17 cellular contexts compared by ENCODE assay signal in the genomic region with DNA sequence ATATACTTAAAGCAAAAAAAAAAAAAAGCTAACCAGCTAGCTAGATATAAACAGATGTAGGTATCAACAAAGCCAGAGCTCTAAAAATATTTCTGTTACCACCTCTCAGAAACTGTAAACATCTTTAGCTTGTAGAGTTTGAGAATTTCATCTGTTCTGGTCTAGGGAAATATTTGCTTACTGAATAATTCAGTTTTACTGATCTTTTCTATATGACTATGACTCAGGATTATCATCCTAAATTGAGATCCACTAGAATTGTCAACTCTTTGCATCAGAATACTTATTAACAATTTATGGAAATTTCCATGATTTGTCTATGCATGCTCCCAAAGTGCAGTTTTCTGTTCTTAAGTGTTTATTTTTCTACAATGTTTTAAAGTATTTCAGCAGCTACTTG.
A peak's percentile ranks its signal among the peaks of the same experiment; 100 is the strongest.
DNase-seq lines count a peak whose midpoint lies in the region; ATAC-seq and TF ChIP-seq lines count a peak whose summit lies in the region.
"Had no signal": no experiment of that assay in that cellular context is flagged by ENCODE, and none has a peak within 500 bp of the region (broad histone marks: within the 10 kb centered on the region; RNA-seq: fewer than 3 reads in every experiment).

No MANE protein-coding gene starts in this region.

- peak overlapping the region; percentile 83; the same call in 1 of the 2 replicates for H3K27ac Mint-ChIP-seq in GM23338
- H3K27ac Mint-ChIP-seq in H9: no peak overlapping the region
- H3K27ac Mint-ChIP-seq: B cell; CD4-positive, alpha-beta T cell; CD8-positive, alpha-beta T cell had no signal

- H3F3A ChIP-seq in GM23338 (replicated peaks; ENCODE audit: low read depth): no peaks in the 10 kb centered on the region
- no peaks in the 10 kb centered on the region for H3F3A ChIP-seq in smooth muscle cell (ENCODE audit: low read depth)

- H2BK20ac ChIP-seq in H9 (ENCODE audit: low read depth, low read length, poor library complexity, severe bottlenecking): no peak overlapping the region

- H3K14ac ChIP-seq in H9 (ENCODE audit: insufficient read depth, low read length): no peak overlapping the region

- H4K8ac ChIP-seq in H9 (replicated peaks; ENCODE audit: insufficient read length, low read depth, low read length): no peak overlapping the region

- H3K56ac ChIP-seq in H9 (ENCODE audit: insufficient read length, low read depth, low read length): no peak overlapping the region

- H4K20me1 ChIP-seq in GM23338 (replicated peaks; ENCODE audit: insufficient read depth) (no peaks in the 10 kb centered on the region), smooth muscle cell (ENCODE audit: low read depth) (no peaks in the 10 kb centered on the region), H9 (ENCODE audit: control insufficient read depth, insufficient read depth, insufficient read length) (no peaks in the 10 kb centered on the region)
- H4K20me1 ChIP-seq: BLaER1 treated with 17β-estradiol and CSF1 and Interleukin-3, amounts not matched to agents 10 nM and 100 nM had no signal

- H4K5ac ChIP-seq in H9 (ENCODE audit: insufficient read length, low read depth, low read length): no peak overlapping the region

- H3K9me3 Mint-ChIP-seq in GM23338 (no peaks in the 10 kb centered on the region), H9 (no peaks in the 10 kb centered on the region)
- H3K9me3 Mint-ChIP-seq: CD4-positive, alpha-beta T cell; CD8-positive, alpha-beta T cell had no signal

- H2BK120ac ChIP-seq in H9 (ENCODE audit: low read depth, low read length, poor library complexity, severe bottlenecking): no peak overlapping the region

- H3K27ac ChIP-seq in GM23338 (ENCODE audit: low read depth): no peak overlapping the region
- no peak overlapping the region for H3K27ac ChIP-seq in smooth muscle cell (ENCODE audit: low read depth)
- no peak overlapping the region for H3K27ac ChIP-seq in H9 (ENCODE audit: insufficient read length, low read depth, low read length)
- H3K27ac ChIP-seq: 22Rv1; A549; BLaER1 treated with 17β-estradiol and CSF1 and Interleukin-3, amounts not matched to agents 10 nM and 100 nM; C4-2B had no signal

- H3K9ac ChIP-seq in adipocyte (ENCODE audit: low read length): no peak overlapping the region
- H3K9ac ChIP-seq in smooth muscle cell (ENCODE audit: low read depth): no peak overlapping the region
- H3K9ac ChIP-seq in H9 (ENCODE audit: extremely low read depth, insufficient read length, low read length): no peak overlapping the region
- H3K9ac ChIP-seq: BLaER1 treated with 17β-estradiol and CSF1 and Interleukin-3, amounts not matched to agents 10 nM and 100 nM had no signal

- H3K9me2 ChIP-seq in GM23338 (ENCODE audit: insufficient read depth): no peaks in the 10 kb centered on the region

- no peak overlapping the region for H3K4me3 Mint-ChIP-seq in GM23338
- H3K4me3 Mint-ChIP-seq in H9: no peak overlapping the region
- H3K4me3 Mint-ChIP-seq: B cell; CD4-positive, alpha-beta T cell; CD8-positive, alpha-beta T cell had no signal

- no peaks in the 10 kb centered on the region for H3K9me3 ChIP-seq in adipocyte (ENCODE audit: control insufficient read depth, low read length)
- H3K9me3 ChIP-seq in smooth muscle cell (replicated peaks; ENCODE audit: low read depth): no peaks in the 10 kb centered on the region
- no peaks in the 10 kb centered on the region for H3K9me3 ChIP-seq in H9 (ENCODE audit: control insufficient read depth, low read depth, low read length)
- H3K9me3 ChIP-seq: A549; BLaER1 treated with 17β-estradiol and CSF1 and Interleukin-3, amounts not matched to agents 10 nM and 100 nM; Caco-2 had no signal

- H2BK12ac ChIP-seq in H9 (ENCODE audit: insufficient read length, low read depth, low read length): no peak overlapping the region

- H3K23ac ChIP-seq in H9 (ENCODE audit: insufficient read length, low read depth, low read length): no peak overlapping the region

- H3K4me3 ChIP-seq in GM23338: no peak overlapping the region
- H3K4me3 ChIP-seq in adipocyte (ENCODE audit: low read length): no peak overlapping the region
- no peak overlapping the region for H3K4me3 ChIP-seq in smooth muscle cell
- H3K4me3 ChIP-seq: A549; BLaER1 treated with 17β-estradiol and CSF1 and Interleukin-3, amounts not matched to agents 10 nM and 100 nM had no signal

- H3K23me2 ChIP-seq in H9 (ENCODE audit: insufficient read length, low read depth, low read length, poor library complexity, severe bottlenecking): no peaks in the 10 kb centered on the region

- no peak overlapping the region for H2BK15ac ChIP-seq in H9 (ENCODE audit: low read depth, low read length)

- H3K27me3 Mint-ChIP-seq in GM23338 (ENCODE audit: insufficient read depth, low read depth, poor library complexity) (no peaks in the 10 kb centered on the region), H9 (ENCODE audit: low read depth) (no peaks in the 10 kb centered on the region)

- ATAC-seq in GM23338: no peak
- no peak for ATAC-seq in left cardiac atrium
- ATAC-seq: A549; CD8-positive, alpha-beta T cell had no signal

- H3K79me1 ChIP-seq in H9 (ENCODE audit: insufficient read depth, low read depth, low read length, poor library complexity, severe bottlenecking): no peaks in the 10 kb centered on the region

- H3K27me3 ChIP-seq in GM23338 (ENCODE audit: insufficient read depth) (no peaks in the 10 kb centered on the region), adipocyte (replicated peaks; ENCODE audit: control insufficient read depth, insufficient read depth, low read length) (no peaks in the 10 kb centered on the region), smooth muscle cell (ENCODE audit: low read depth) (no peaks in the 10 kb centered on the region), H9 (ENCODE audit: insufficient read depth, low read length) (no peaks in the 10 kb centered on the region)
- H3K27me3 ChIP-seq: BLaER1 treated with 17β-estradiol and CSF1 and Interleukin-3, amounts not matched to agents 10 nM and 100 nM had no signal

- H2BK5ac ChIP-seq in H9 (ENCODE audit: insufficient read length, low read length): no peak overlapping the region

- H3K4me2 ChIP-seq in GM23338: no peak overlapping the region
- H3K4me2 ChIP-seq in smooth muscle cell: no peak overlapping the region
- H3K4me2 ChIP-seq in H9 (ENCODE audit: insufficient read depth, insufficient read length, low read length): no peak overlapping the region
- H3K4me2 ChIP-seq: A549; BLaER1 treated with 17β-estradiol and CSF1 and Interleukin-3, amounts not matched to agents 10 nM and 100 nM had no signal

- no peak overlapping the region for H3T11ph ChIP-seq in H9 (ENCODE audit: low read length)

- intact Hi-C loops in left cardiac atrium (cut with DNase I): no loop called here

- no peak overlapping the region for H4K91ac ChIP-seq in H9 (ENCODE audit: insufficient read length, low read depth, low read length)

- no peak overlapping the region for H3K4ac ChIP-seq in H9 (ENCODE audit: low read depth, low read length)

- H3K36me3 ChIP-seq in GM23338 (ENCODE audit: insufficient read depth) (no peaks in the 10 kb centered on the region), adipocyte (ENCODE audit: control insufficient read depth, insufficient read depth, low read length, severe bottlenecking) (no peaks in the 10 kb centered on the region), smooth muscle cell (ENCODE audit: low read depth) (no peaks in the 10 kb centered on the region)
- H3K36me3 ChIP-seq: BLaER1 treated with 17β-estradiol and CSF1 and Interleukin-3, amounts not matched to agents 10 nM and 100 nM had no signal

- H3K4me1 Mint-ChIP-seq in GM23338: peaks cover 15% of the 10 kb centered on the region
- H3K4me1 Mint-ChIP-seq in H9: peaks cover 4 to 6% of the 10 kb centered on the region in 2 experiments
- H3K4me1 Mint-ChIP-seq: B cell had no signal

- H3K36me3 Mint-ChIP-seq in GM23338 (ENCODE audit: low read depth) (no peaks in the 10 kb centered on the region), H9 (ENCODE audit: insufficient read depth in 1 of 3, low read depth in 3 of 3) (no peaks in the 10 kb centered on the region)
- H3K36me3 Mint-ChIP-seq: CD8-positive, alpha-beta T cell had no signal

- H3K18ac ChIP-seq in H9 (ENCODE audit: insufficient read length, low read depth, low read length): no peak overlapping the region

- TF ChIP-seq CTCF in GM23338 (conservative IDR thresholded peaks at IDR 0.05; ENCODE audit: low read depth in 2 of 2): no peak
- no peak for TF ChIP-seq CTCF in smooth muscle cell (IDR thresholded peaks at IDR 0.05; ENCODE audit: borderline replicate concordance, insufficient read depth, poor library complexity, severe bottlenecking)
- no peak for TF ChIP-seq CTCF in H9 (conservative IDR thresholded peaks at IDR 0.05)

- DNase-seq in GM23338 (ENCODE audit: low spot score) (no peak), adipocyte (ENCODE audit: low read depth) (peak; percentile 10), smooth muscle cell (lab: John Stamatoyannopoulos, UW; ENCODE audit: unreplicated experiment) (no peak), H9 (no peak), left cardiac atrium (no peak)
- DNase-seq: AML-193; Caco-2; Calu3; CD4-positive, alpha-beta T cell; CD8-positive, alpha-beta T cell; DMS79 treated with DMSO at 0.1 percent for 48 hours; GF-D8 had no signal

- no peaks in the 10 kb centered on the region for H3K79me2 ChIP-seq in GM23338 (replicated peaks; ENCODE audit: insufficient read depth)
- H3K79me2 ChIP-seq in smooth muscle cell (ENCODE audit: low read depth): no peaks in the 10 kb centered on the region
- H3K79me2 ChIP-seq in H9 (ENCODE audit: insufficient read depth, low read length): no peaks in the 10 kb centered on the region

- H3K4me1 ChIP-seq in GM23338 (ENCODE audit: insufficient read depth): peaks cover 7% of the 10 kb centered on the region; the same call in 1 of the 2 replicates
- H3K4me1 ChIP-seq in adipocyte (ENCODE audit: control insufficient read depth, insufficient read depth, low read length): peaks cover 5% of the 10 kb centered on the region
- H3K4me1 ChIP-seq in smooth muscle cell (ENCODE audit: low read depth): no peaks in the 10 kb centered on the region
- H3K4me1 ChIP-seq in H9 (ENCODE audit: insufficient read depth, low read length): no peaks in the 10 kb centered on the region
- H3K4me1 ChIP-seq: A549; BLaER1 treated with 17β-estradiol and CSF1 and Interleukin-3, amounts not matched to agents 10 nM and 100 nM; Caco-2 had no signal

- no peak overlapping the region for H2AK5ac ChIP-seq in H9 (ENCODE audit: insufficient read length, low read length)

- H2AFZ ChIP-seq in GM23338 (no peak overlapping the region), smooth muscle cell (ENCODE audit: low read depth) (peak overlapping the region; percentile 5), H9 (ENCODE audit: low read length) (no peak overlapping the region)

TF ChIP-seq in GM23338, 12 proteins besides CTCF, POLR2A, EP300 and RAD21 (continues in another document):
- TF ChIP-seq STAT1 (IDR thresholded peaks at IDR 0.05; ENCODE audit: unreplicated experiment) (no peak), CREB1 (CRISPR knock-in tag; IDR thresholded peaks at IDR 0.05; ENCODE audit: low read depth) (no peak), ZNF331 (CRISPR knock-in tag; IDR thresholded peaks at IDR 0.05; ENCODE audit: low read depth) (no peak)
